27 cellular contexts compared by ENCODE assay signal in the genomic region with DNA sequence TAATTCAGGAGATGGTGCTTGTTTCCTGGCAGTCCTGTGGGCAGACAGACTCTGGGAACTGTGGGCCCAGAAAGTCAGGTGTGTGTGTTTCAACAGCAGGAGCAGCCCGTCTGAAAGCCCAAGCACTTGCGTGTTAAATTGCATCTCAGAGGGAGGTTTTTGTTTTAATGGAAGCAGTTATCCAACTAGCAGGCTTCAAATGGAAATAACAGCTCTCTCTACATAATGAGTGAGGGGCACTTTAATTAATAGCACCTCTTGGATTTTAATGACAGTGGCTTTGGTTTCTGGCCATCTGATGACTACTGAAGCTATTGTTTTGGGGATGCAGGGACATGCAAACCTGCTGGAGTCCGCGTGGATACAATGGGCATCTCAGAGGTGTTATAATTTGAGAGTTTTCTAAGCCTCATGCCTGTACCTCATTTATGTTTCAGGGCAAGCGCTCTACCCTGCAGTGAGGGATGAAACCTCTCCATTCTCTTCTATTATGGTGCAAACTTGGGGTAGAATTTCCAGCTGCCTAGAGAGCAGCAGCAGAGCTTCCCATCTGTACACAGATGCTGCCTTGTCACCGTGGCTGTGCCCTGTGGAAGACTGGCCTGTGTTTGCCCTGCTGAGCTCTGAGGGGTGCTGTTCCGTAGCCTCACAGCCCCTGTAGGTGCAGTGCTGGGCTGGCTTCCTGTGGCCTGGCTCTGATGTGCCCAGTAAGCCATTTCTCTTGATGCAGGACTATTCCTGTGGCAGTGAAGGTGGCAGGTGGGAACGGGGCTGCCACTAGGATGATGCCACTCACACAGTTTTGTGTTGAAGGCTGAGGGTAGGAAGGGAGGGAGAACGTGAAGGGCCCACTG.
DNase-seq lines count a peak whose midpoint lies in the region; ATAC-seq and TF ChIP-seq lines count a peak whose summit lies in the region.
"Had no signal": no experiment of that assay in that cellular context is flagged by ENCODE, and none has a peak within 500 bp of the region (broad histone marks: within the 10 kb centered on the region; RNA-seq: fewer than 3 reads in every experiment).

No MANE protein-coding gene starts in this region.

- no peaks in the 10 kb centered on the region; a peak in 1 of 22 replicates for H3K36me3 ChIP-seq in BLaER1 treated with 17β-estradiol and CSF1 and Interleukin-3, amounts not matched to agents 10 nM and 100 nM
- H3K36me3 ChIP-seq in HUES6 (ENCODE audit: control insufficient read depth, insufficient read depth, low read length), result no peaks in the 10 kb centered on the region
- H3K36me3 ChIP-seq in SK-N-SH (replicated peaks in 1 of 2; ENCODE audit: control insufficient read depth in 1 of 2, insufficient read depth in 2 of 2, low read length in 1 of 2), result no peaks in the 10 kb centered on the region
- no peaks in the 10 kb centered on the region for H3K36me3 ChIP-seq in effector memory CD4-positive, alpha-beta T cell (ENCODE audit: control insufficient read depth, insufficient read depth, low read length)
- H3K36me3 ChIP-seq: heart right ventricle, MG63, ovary, SJCRH30, suprapubic skin had no signal

- no peak for ATAC-seq in HG03045 (IDR thresholded peaks at IDR 0.05; ENCODE audit: unreplicated experiment)
- ATAC-seq: activated CD8-positive, alpha-beta T cell treated with anti-CD3 and anti-CD28 coated beads, Interleukin-2, amount 10 ng/mL, durations not matched to agents 7 days and 5 days; heart right ventricle; K562; stimulated activated effector memory CD8-positive, alpha-beta T cell treated with anti-CD3 and anti-CD28 coated beads, Interleukin-12 subunit alpha, Interleukin-12 subunit beta, amount 100 ng/mL, for 72 hours had no signal

- no peak for TF ChIP-seq CTCF in SK-N-SH (IDR thresholded peaks at IDR 0.05)

- CTCF ChIA-PET in SK-N-SH (lab: Yijun Ruan, JAX), result interaction anchor here (0.7 kb wide), 1 partner anchor 10 kb away, joined by 3 read pairs; no protein-coding TSS in a partner anchor

- H3K9ac ChIP-seq in BLaER1 treated with 17β-estradiol and CSF1 and Interleukin-3, amounts not matched to agents 10 nM and 100 nM, result no peak overlapping the region
- H3K9ac ChIP-seq in HUES6 (ENCODE audit: low read length) (peak overlapping the region; percentile 37), SK-N-SH (no peak overlapping the region)

- DNase-seq in NCI-H69 (lab: John Stamatoyannopoulos, UW), result peak; percentile 49
- DNase-seq in iPS DF 4.7 (ENCODE audit: extremely low read depth, low spot score), result peak; percentile 51
- DNase-seq in SK-N-SH, result no peak
- no peak for DNase-seq in ecto neural progenitor cell (ENCODE audit: low spot score)
- no peak for DNase-seq in effector memory CD4-positive, alpha-beta T cell
- DNase-seq: activated CD8-positive, alpha-beta T cell treated with anti-CD3 and anti-CD28 coated beads, Interleukin-2, amount 10 ng/mL, durations not matched to agents 7 days and 5 days; activated T-cell treated with anti-CD3 and anti-CD28 coated beads, Interleukin-2, amount 50 U/mL, for 24 hours; DMS53; erythroblast; GF-D8; HCEC 1CT; heart right ventricle; kidney; MG63; NCI-H1930; NCI-H446 treated with DMSO at 0.1 percent for 48 hours; ovary; retina; SJCRH30; T-helper 1 cell had no signal

- no peak for TF ChIP-seq EP300 in SK-N-SH (IDR thresholded peaks at IDR 0.05; ENCODE audit: borderline replicate concordance in 1 of 2, low read depth in 1 of 2, low read length in 1 of 2)

- H3K4me1 ChIP-seq in BLaER1 treated with 17β-estradiol and CSF1 and Interleukin-3, amounts not matched to agents 10 nM and 100 nM, result peaks cover 34 to 62% (median 50%) of the 10 kb centered on the region in 10 experiments
- peaks cover 21% of the 10 kb centered on the region for H3K4me1 ChIP-seq in HUES6 (ENCODE audit: control insufficient read depth, insufficient read depth, low read length)
- H3K4me1 ChIP-seq in SK-N-SH (ENCODE audit: control insufficient read depth in 1 of 2, insufficient read depth in 2 of 2, low read depth in 1 of 2, low read length in 1 of 2), result no peaks in the 10 kb centered on the region
- no peaks in the 10 kb centered on the region for H3K4me1 ChIP-seq in effector memory CD4-positive, alpha-beta T cell (ENCODE audit: control insufficient read depth, insufficient read depth, low read length, poor library complexity, severe bottlenecking)
- H3K4me1 ChIP-seq: SJCRH30, suprapubic skin had no signal

- POLR2A ChIA-PET in SK-N-SH (lab: Yijun Ruan, JAX), result no interaction called here

- no peak for TF ChIP-seq RAD21 in SK-N-SH (IDR thresholded peaks at IDR 0.05; ENCODE audit: low read length)

- no peak overlapping the region for H3K27ac ChIP-seq in BLaER1 treated with 17β-estradiol and CSF1 and Interleukin-3, amounts not matched to agents 10 nM and 100 nM
- peak overlapping the region; percentile 38; the same call in 1 of the 2 replicates for H3K27ac ChIP-seq in HUES6 (ENCODE audit: low read depth, low read length)
- no peak overlapping the region for H3K27ac ChIP-seq in SK-N-SH (ENCODE audit: low read depth in 2 of 2, low read length in 1 of 2)
- no peak overlapping the region for H3K27ac ChIP-seq in effector memory CD4-positive, alpha-beta T cell (ENCODE audit: insufficient read depth, low read length, poor library complexity, severe bottlenecking)
- H3K27ac ChIP-seq: heart right ventricle, ovary, SJCRH30, suprapubic skin had no signal

- H3K27me3 ChIP-seq in BLaER1 treated with 17β-estradiol and CSF1 and Interleukin-3, amounts not matched to agents 10 nM and 100 nM, result no peaks in the 10 kb centered on the region
- H3K27me3 ChIP-seq in HUES6 (ENCODE audit: control insufficient read depth, insufficient read depth, low read length) (0 out of 2 replicates have a peak, but pooled peaks cover 2% of the 10 kb centered on the region), SK-N-SH (ENCODE audit: insufficient read depth) (no peaks in the 10 kb centered on the region)
- no peaks in the 10 kb centered on the region for H3K27me3 ChIP-seq in effector memory CD4-positive, alpha-beta T cell (replicated peaks; ENCODE audit: control insufficient read depth, insufficient read depth, low read length, poor library complexity, severe bottlenecking)
- H3K27me3 ChIP-seq: MG63, ovary, SJCRH30 had no signal

- H3K4me2 ChIP-seq in BLaER1 treated with 17β-estradiol and CSF1 and Interleukin-3, amounts not matched to agents 10 nM and 100 nM, result peak overlapping the region in 7 of 11 experiments; percentile 37 to 61 (median 49); a peak in 11 of 22 replicates
- no peak overlapping the region for H3K4me2 ChIP-seq in SK-N-SH
- H3K4me2 ChIP-seq: smooth muscle cell had no signal

- H3K79me2 ChIP-seq in SK-N-SH (ENCODE audit: insufficient read depth), result no peaks in the 10 kb centered on the region

- no peak overlapping the region for H3K4me3 ChIP-seq in BLaER1 treated with 17β-estradiol and CSF1 and Interleukin-3, amounts not matched to agents 10 nM and 100 nM
- H3K4me3 ChIP-seq in HUES6 (ENCODE audit: low read depth, low read length) (no peak overlapping the region), SK-N-SH (ENCODE audit: low read depth in 2 of 2, low read length in 1 of 2) (no peak overlapping the region)
- no peak overlapping the region for H3K4me3 ChIP-seq in effector memory CD4-positive, alpha-beta T cell (ENCODE audit: insufficient read depth, low read depth, low read length, poor library complexity, severe bottlenecking)
- H3K4me3 ChIP-seq: heart right ventricle, K562, MG63, ovary, SJCRH30, smooth muscle cell, suprapubic skin had no signal

- 18% methylated on average over 6 of the region's 9 CpGs for WGBS in SK-N-SH (ENCODE audit: low lambda C conversion rate)

- no peaks in the 10 kb centered on the region for H3K9me2 ChIP-seq in SK-N-SH

- H4K20me1 ChIP-seq in BLaER1 treated with 17β-estradiol and CSF1 and Interleukin-3, amounts not matched to agents 10 nM and 100 nM, result no peaks in the 10 kb centered on the region
- H4K20me1 ChIP-seq in SK-N-SH (ENCODE audit: insufficient read depth), result no peaks in the 10 kb centered on the region

- H2AFZ ChIP-seq in SK-N-SH (ENCODE audit: low read depth), result no peak overlapping the region

- H3F3A ChIP-seq in SK-N-SH (replicated peaks; ENCODE audit: insufficient read depth), result no peaks in the 10 kb centered on the region

- H3K9me3 ChIP-seq in BLaER1 treated with 17β-estradiol and CSF1 and Interleukin-3, amounts not matched to agents 10 nM and 100 nM (replicated peaks in 1 of 11), result peaks cover 0 to 38% (median 17%) of the 10 kb centered on the region in 11 experiments; a peak in 18 of 22 replicates
- H3K9me3 ChIP-seq in HUES6 (ENCODE audit: control insufficient read depth, insufficient read depth, low read depth, low read length) (no peaks in the 10 kb centered on the region), SK-N-SH (no peaks in the 10 kb centered on the region)
- no peaks in the 10 kb centered on the region for H3K9me3 ChIP-seq in effector memory CD4-positive, alpha-beta T cell (ENCODE audit: control insufficient read depth, low read length)
- H3K9me3 ChIP-seq: heart right ventricle, MG63, ovary, SJCRH30, suprapubic skin had no signal

TF ChIP-seq in SK-N-SH, 30 proteins besides CTCF, POLR2A, EP300 and RAD21 (continues in another document):
- no peak for TF ChIP-seq CHD2 (IDR thresholded peaks at IDR 0.05; ENCODE audit: low read length, partially characterized antibody)
- no peak for TF ChIP-seq TEAD4 (IDR thresholded peaks at IDR 0.05; ENCODE audit: borderline replicate concordance, insufficient read depth)
- TF ChIP-seq JUND (IDR thresholded peaks at IDR 0.05), result no peak
- TF ChIP-seq, protein P1, sequence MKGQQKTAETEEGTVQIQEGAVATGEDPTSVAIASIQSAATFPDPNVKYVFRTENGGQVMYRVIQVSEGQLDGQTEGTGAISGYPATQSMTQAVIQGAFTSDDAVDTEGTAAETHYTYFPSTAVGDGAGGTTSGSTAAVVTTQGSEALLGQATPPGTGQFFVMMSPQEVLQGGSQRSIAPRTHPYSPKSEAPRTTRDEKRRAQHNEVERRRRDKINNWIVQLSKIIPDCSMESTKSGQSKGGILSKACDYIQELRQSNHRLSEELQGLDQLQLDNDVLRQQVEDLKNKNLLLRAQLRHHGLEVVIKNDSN (IDR thresholded peaks at IDR 0.05; ENCODE audit: borderline replicate concordance, low read depth), result no peak
- TF ChIP-seq FOXM1 (IDR thresholded peaks at IDR 0.05; ENCODE audit: low read depth), result no peak
- TF ChIP-seq MEF2A (IDR thresholded peaks at IDR 0.05; ENCODE audit: borderline replicate concordance, low read depth), result no peak
- no peak for TF ChIP-seq FOXJ3 (CRISPR knock-in tag; IDR thresholded peaks at IDR 0.05)
- TF ChIP-seq YY1 (IDR thresholded peaks at IDR 0.05; ENCODE audit: low read depth), result no peak
- TF ChIP-seq MXI1 (IDR thresholded peaks at IDR 0.05; ENCODE audit: low read depth, low read length), result no peak
- no peak for TF ChIP-seq NRF1 (IDR thresholded peaks at IDR 0.05; ENCODE audit: low read depth, low read length)

Comparison
In these comparisons a context has a peak if more than half of its experiments do, and no peak if none do; other contexts are left out.
1. DNase-seq: peak in NCI-H69 (single experiment) and iPS DF 4.7 (single experiment); none in SK-N-SH (single experiment), ecto neural progenitor cell (single experiment) and effector memory CD4-positive, alpha-beta T cell (0 of 3).